Comparison of ENCODE assay signal across 13 cellular contexts in the genomic region with DNA sequence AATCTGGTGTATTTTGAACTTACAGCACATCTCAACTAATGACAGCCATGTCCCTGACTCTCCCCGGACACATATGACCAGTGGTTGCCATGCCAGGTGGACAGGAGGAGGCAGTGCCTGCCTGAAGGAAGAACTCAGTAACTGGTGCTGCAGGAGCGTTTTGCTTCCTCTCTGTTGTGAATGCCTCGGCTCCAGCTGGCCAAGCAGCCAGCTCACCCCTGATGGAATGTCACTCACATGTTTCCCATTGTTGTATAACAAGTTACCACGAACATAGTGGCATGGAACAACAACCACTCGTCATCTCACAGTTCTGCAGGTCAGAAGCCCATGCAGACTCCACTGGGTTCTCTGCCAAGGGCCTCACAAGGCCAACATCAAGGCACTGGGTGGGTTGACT. TPM values are rescaled to one million over a fixed set of nuclear protein-coding genes. Genes with fewer than 3 reads are reported as not detected.
A peak's percentile ranks its signal among the peaks of the same experiment; 100 is the strongest.
DNase-seq lines count a peak whose midpoint lies in the region; ATAC-seq and TF ChIP-seq lines count a peak whose summit lies in the region.
"Had no signal": no experiment of that assay in that cellular context is flagged by ENCODE, and none has a peak within 500 bp of the region (broad histone marks: within the 10 kb centered on the region; RNA-seq: fewer than 3 reads in every experiment).

No MANE protein-coding gene starts in this region.

- no peaks in the 10 kb centered on the region for H3K9me2 ChIP-seq in PC-3 (replicated peaks; ENCODE audit: low read length)

- POLR2A ChIA-PET in PC-3 (lab: Charles Lee; ENCODE audit: unreplicated experiment), result no interaction called here

- peaks cover 43% of the 10 kb centered on the region for H3K27me3 ChIP-seq in PC-3 (ENCODE audit: low read length)
- H3K27me3 ChIP-seq in trophoblast cell (ENCODE audit: insufficient read depth, low read length), result no peaks in the 10 kb centered on the region

- peak overlapping the region; percentile 41 for H2BK12ac ChIP-seq in trophoblast cell (ENCODE audit: low read length)

- H3K4me2 ChIP-seq in PC-3 (ENCODE audit: low read length) (no peak overlapping the region), trophoblast cell (ENCODE audit: low read length) (no peak overlapping the region)

- H3K23ac ChIP-seq in trophoblast cell (ENCODE audit: low read length), result no peak overlapping the region

- H3K9me3 ChIP-seq in PC-3 (ENCODE audit: low read length) (no peaks in the 10 kb centered on the region), trophoblast cell (ENCODE audit: insufficient read depth, low read depth, low read length) (peaks cover under 1% of the 10 kb centered on the region)

- CTCF ChIA-PET in PC-3 (lab: Charles Lee), result interaction anchor here (0.7 kb wide), 1 partner anchor 599 kb away, joined by 3 read pairs; no protein-coding TSS in a partner anchor

- intact Hi-C loops in PC-3 (cut with micrococcal nuclease), result no loop called here

- H3K36me3 Mint-ChIP-seq in chondrocyte (ENCODE audit: low read depth), result peaks cover 4% of the 10 kb centered on the region
- H3K36me3 Mint-ChIP-seq: type B pancreatic cell had no signal

- H3K79me1 ChIP-seq in trophoblast cell (ENCODE audit: low read length), result peaks cover 7% of the 10 kb centered on the region

- H3K4me3 ChIP-seq in PC-3 (ENCODE audit: low read length), result no peak overlapping the region
- H3K4me3 ChIP-seq in trophoblast cell (ENCODE audit: low read depth, low read length), result no peak overlapping the region

- peaks cover 52% of the 10 kb centered on the region for H3K27me3 Mint-ChIP-seq in chondrocyte (ENCODE audit: low read depth)

- H2BK120ac ChIP-seq in trophoblast cell (ENCODE audit: insufficient read depth, low read length, poor library complexity), result no peak overlapping the region

- H4K8ac ChIP-seq in trophoblast cell (ENCODE audit: low read depth, low read length), result no peak overlapping the region

- H4K20me1 ChIP-seq in PC-3 (ENCODE audit: low read length), result no peaks in the 10 kb centered on the region

- H3K4me1 ChIP-seq in PC-3 (ENCODE audit: insufficient read depth, low read length) (no peaks in the 10 kb centered on the region), trophoblast cell (ENCODE audit: control insufficient read depth in 1 of 2, insufficient read depth in 2 of 2, low read length in 2 of 2) (peaks cover 10 to 20% of the 10 kb centered on the region in 2 experiments)

- peaks cover 2% of the 10 kb centered on the region for H3K9me3 Mint-ChIP-seq in chondrocyte (ENCODE audit: low read depth)
- H3K9me3 Mint-ChIP-seq: type B pancreatic cell had no signal

- no peak overlapping the region for H3K4ac ChIP-seq in trophoblast cell (ENCODE audit: low read depth, low read length)

- no TSS peak for BruUV-seq in PC-3 (replicated peaks; lab: Mats Ljungman, UMichigan)

- DNase-seq in EH (ENCODE audit: low read depth) (peak; percentile 86), PC-3 (peak; percentile 34), fibroblast of gingiva (ENCODE audit: low read depth) (peak; percentile 60), trophoblast cell (peak; percentile 93 to 94), chondrocyte (ENCODE audit: low spot score) (no peak)
- DNase-seq in activated naive CD4-positive, alpha-beta T cell (lab: John Stamatoyannopoulos, UW), result no peak
- DNase-seq: activated CD4-positive, CD25-positive, alpha-beta regulatory T cell treated with anti-CD3 and anti-CD28 coated beads, Interleukin-2, amount 50 U/mL, for 72 hours; activated gamma-delta T cell treated with Interleukin-2 at 50 U/mL for 16 hours; effector CD8-positive, alpha-beta T cell; NCI-H1694 had no signal

- no peak overlapping the region for H3K18ac ChIP-seq in trophoblast cell (ENCODE audit: low read length)

- H3K9ac ChIP-seq in PC-3 (ENCODE audit: low read length) (no peak overlapping the region), trophoblast cell (ENCODE audit: low read length) (no peak overlapping the region)

- WGBS in trophoblast cell (ENCODE audit: extremely low coverage, insufficient coverage, insufficient read length), result no CpG with 5 or more reads among the region's 5 CpGs

- H4K91ac ChIP-seq in trophoblast cell (ENCODE audit: low read depth, low read length), result no peak overlapping the region

- ATAC-seq in PC-3 (no peak), GM18867 (IDR thresholded peaks at IDR 0.05; ENCODE audit: unreplicated experiment) (no peak), GM18868 (IDR thresholded peaks at IDR 0.05; ENCODE audit: unreplicated experiment) (no peak)

- H3K4me1 Mint-ChIP-seq in chondrocyte (ENCODE audit: low read depth), result no peaks in the 10 kb centered on the region

- no peak overlapping the region for H3K4me3 Mint-ChIP-seq in chondrocyte (ENCODE audit: unreplicated experiment)
- H3K4me3 Mint-ChIP-seq: type B pancreatic cell had no signal

- H3K27ac ChIP-seq in PC-3 (ENCODE audit: low read length) (no peak overlapping the region), trophoblast cell (ENCODE audit: low read depth, low read length) (no peak overlapping the region)

- no peaks in the 10 kb centered on the region for H3F3A ChIP-seq in PC-3 (ENCODE audit: low read length, unreplicated experiment)

- H3K79me2 ChIP-seq in PC-3 (ENCODE audit: low read length) (no peaks in the 10 kb centered on the region), trophoblast cell (ENCODE audit: control insufficient read depth, insufficient read depth, low read length, poor library complexity) (no peaks in the 10 kb centered on the region)

- TF ChIP-seq CTCF in PC-3 (conservative IDR thresholded peaks at IDR 0.05; ENCODE audit: low read depth, low read length) (no peak), chondrocyte (IDR thresholded peaks at IDR 0.05) (no peak)

- H3K36me3 ChIP-seq in PC-3 (ENCODE audit: low read depth, low read length) (no peaks in the 10 kb centered on the region), trophoblast cell (ENCODE audit: control insufficient read depth in 1 of 2, insufficient read depth in 2 of 2, low read length in 2 of 2) (no peaks in the 10 kb centered on the region)

- no peak overlapping the region for H2AFZ ChIP-seq in PC-3 (ENCODE audit: low read length)
- H2AFZ ChIP-seq in trophoblast cell (ENCODE audit: insufficient read depth, low read length, poor library complexity), result no peak overlapping the region

- no peak overlapping the region for H2AK5ac ChIP-seq in trophoblast cell (ENCODE audit: low read length)

- peak overlapping the region; percentile 7 for H2BK5ac ChIP-seq in trophoblast cell (ENCODE audit: low read depth, low read length, poor library complexity)

- H3K27ac Mint-ChIP-seq in chondrocyte (ENCODE audit: unreplicated experiment), result no peak overlapping the region
- H3K27ac Mint-ChIP-seq: type B pancreatic cell had no signal

- H4K12ac ChIP-seq in trophoblast cell (ENCODE audit: low read depth, low read length), result no peak overlapping the region

- no peak overlapping the region for H3K14ac ChIP-seq in trophoblast cell (ENCODE audit: low read length)

RNA-seq across cellular contexts. Expression of a gene that starts 20.1 kb away (rescaled TPM):
- total RNA-seq in PC-3 (2014; rRNA removed) (not detected in 2 replicates), chondrocyte (not detected in 3 replicates)
- polyA plus RNA-seq in trophoblast cell (2013), result 4.1 and 4.2 TPM in 2 replicates

Comparison
In these comparisons a context has a peak if more than half of its experiments do, and no peak if none do; other contexts are left out.
1. DNase-seq: peak in EH (single experiment), PC-3 (single experiment), fibroblast of gingiva (single experiment) and trophoblast cell (2 of 2); none in chondrocyte (single experiment) and activated naive CD4-positive, alpha-beta T cell (0 of 4).